ENCODE assay signal across 8 cellular contexts in genomic region chr3:161104561-161105551, GRCh38. TPM values are rescaled to one million over a fixed set of nuclear protein-coding genes. Genes with fewer than 3 reads are reported as not detected.
A peak's percentile ranks its signal among the peaks of the same experiment; 100 is the strongest.
DNase-seq lines count a peak whose midpoint lies in the region; ATAC-seq and TF ChIP-seq lines count a peak whose summit lies in the region.

TSS of gene B3GALNT1 (minus strand) at chr3:161105349. CDS start at chr3:161086754, 18,595 bp downstream.

- CTCF ChIA-PET in CD8-positive, alpha-beta T cell (lab: Charles Lee): no interaction called here

- H3K4me3 ChIP-seq in CD8-positive, alpha-beta T cell (ENCODE audit: low read depth, low read length): peak within 1 kb of the TSS; percentile 52
- H3K4me3 ChIP-seq in breast epithelium (peak within 1 kb of the TSS; percentile 84 to 88 (median 85)), iPS-20b (ENCODE audit: low read length) (peak within 1 kb of the TSS; percentile 64), sigmoid colon (peak within 1 kb of the TSS; percentile 55 to 82 (median 64))

- no peaks in the 10 kb centered on the region for H3K9me3 Mint-ChIP-seq in CD8-positive, alpha-beta T cell

- no peak within 1 kb of the TSS for H3K27ac Mint-ChIP-seq in CD8-positive, alpha-beta T cell

- peak in 2 of 7 experiments; percentile 6 to 7 for DNase-seq in CD8-positive, alpha-beta T cell
- DNase-seq in GM19238 (ENCODE audit: insufficient read length, low spot score): peak; percentile 33
- DNase-seq in RPMI8226: peak; percentile 27
- no peak for DNase-seq in breast epithelium (ENCODE audit: low spot score in 2 of 2)
- peak; percentile 67 for DNase-seq in sigmoid colon
- DNase-seq in activated effector memory CD4-positive, alpha-beta T cell treated with Interleukin-2 at 50 U/mL for 16 hours: no peak

- H3K9ac ChIP-seq in iPS-20b (ENCODE audit: low read depth, low read length): peak within 1 kb of the TSS; percentile 67

- no peaks in the 10 kb centered on the region for H3K27me3 ChIP-seq in CD8-positive, alpha-beta T cell (ENCODE audit: insufficient read depth, low read length)
- H3K27me3 ChIP-seq in breast epithelium (no peaks in the 10 kb centered on the region), iPS-20b (ENCODE audit: insufficient read depth, low read length) (peaks cover 34% of the 10 kb centered on the region), sigmoid colon (no peaks in the 10 kb centered on the region)

- no peak for TF ChIP-seq CTCF in CD8-positive, alpha-beta T cell (IDR thresholded peaks at IDR 0.05)
- TF ChIP-seq CTCF in breast epithelium (IDR thresholded peaks at IDR 0.05) (no peak), sigmoid colon (IDR thresholded peaks at IDR 0.05) (no peak)

- peak; percentile 38 for ATAC-seq in CD8-positive, alpha-beta T cell
- ATAC-seq in HG03280 (IDR thresholded peaks at IDR 0.05; ENCODE audit: unreplicated experiment): peak; percentile 56

- POLR2A ChIA-PET in CD8-positive, alpha-beta T cell (lab: Charles Lee): no interaction called here

- no peaks in the 10 kb centered on the region for H3K9me3 ChIP-seq in CD8-positive, alpha-beta T cell (ENCODE audit: low read length)
- H3K9me3 ChIP-seq in breast epithelium (no peaks in the 10 kb centered on the region), iPS-20b (ENCODE audit: insufficient read depth, low read depth, low read length) (no peaks in the 10 kb centered on the region), sigmoid colon (peaks cover 0 to 3% (median 0%) of the 10 kb centered on the region in 4 donors)

- peak within 1 kb of the TSS; percentile 8 for H3K27ac ChIP-seq in CD8-positive, alpha-beta T cell (ENCODE audit: low read depth, low read length)
- H3K27ac ChIP-seq in breast epithelium (peak within 1 kb of the TSS; percentile 79 to 89), iPS-20b (ENCODE audit: low read length) (no peak within 1 kb of the TSS), sigmoid colon (peak within 1 kb of the TSS in 3 of 4 donors; percentile 55 to 76 (median 57))

- peaks cover 5% of the 10 kb centered on the region for H3K4me1 ChIP-seq in CD8-positive, alpha-beta T cell (ENCODE audit: insufficient read depth, low read length)
- no peaks in the 10 kb centered on the region for H3K4me1 ChIP-seq in breast epithelium
- H3K4me1 ChIP-seq in iPS-20b (ENCODE audit: insufficient read depth, low read length): no peaks in the 10 kb centered on the region
- peaks cover 0 to 4% (median 2%) of the 10 kb centered on the region in 4 donors for H3K4me1 ChIP-seq in sigmoid colon

- H3K4me3 Mint-ChIP-seq in CD8-positive, alpha-beta T cell: peak within 1 kb of the TSS; percentile 74

- TF ChIP-seq POLR2A in breast epithelium (IDR thresholded peaks at IDR 0.05) (no peak), sigmoid colon (IDR thresholded peaks at IDR 0.05) (no peak)

- H3K27me3 Mint-ChIP-seq in CD8-positive, alpha-beta T cell (ENCODE audit: low read depth): peaks cover 27% of the 10 kb centered on the region

- no peak for TF ChIP-seq EP300 in sigmoid colon (IDR thresholded peaks at IDR 0.05)

- intact Hi-C loops in CD8-positive, alpha-beta T cell (cut with DNase I, micrococcal nuclease): no loop called here
- intact Hi-C loops in breast epithelium (cut with DNase I; ENCODE audit: low total_unique reads): no loop called here
- intact Hi-C loops in sigmoid colon (cut with DNase I): no loop called here

- 1 to 2% methylated on average over 97 of the region's 97 CpGs for WGBS in sigmoid colon, 2 donors

- no peaks in the 10 kb centered on the region for H3K36me3 Mint-ChIP-seq in CD8-positive, alpha-beta T cell

- H3K4me1 Mint-ChIP-seq in CD8-positive, alpha-beta T cell (ENCODE audit: low read depth): peaks cover 10% of the 10 kb centered on the region

- no peaks in the 10 kb centered on the region for H3K36me3 ChIP-seq in CD8-positive, alpha-beta T cell (ENCODE audit: insufficient read depth, low read length)
- peaks cover 8% of the 10 kb centered on the region for H3K36me3 ChIP-seq in breast epithelium
- H3K36me3 ChIP-seq in iPS-20b (ENCODE audit: insufficient read depth, low read depth, low read length): peaks cover 6% of the 10 kb centered on the region; the same call in 1 of the 2 replicates
- H3K36me3 ChIP-seq in sigmoid colon: no peaks in the 10 kb centered on the region

RNA-seq across cellular contexts. Expression of gene B3GALNT1, which starts in this region (rescaled TPM):
- under 1 TPM in 1 of 2 experiments, not detected in 1; 0.65 TPM for total RNA-seq in CD8-positive, alpha-beta T cell
- total RNA-seq in breast epithelium (10 to 100 TPM in 2 of 3 donors, 1 to 10 TPM in 1; 4.5 to 14.6 (median 10.8) TPM), sigmoid colon (1 to 10 TPM; 2.1 to 5.4 (median 5.0) TPM)
- polyA plus RNA-seq in sigmoid colon: 1 to 10 TPM in 2 of 3 donors, under 1 TPM in 1; 0.60 to 2.5 (median 1.4) TPM

Comparison
In these comparisons a context has a peak if more than half of its experiments do, and no peak if none do; other contexts are left out.
1. Peak in ATAC-seq, H3K4me3 ChIP-seq and H3K27ac ChIP-seq in CD8-positive, alpha-beta T cell; RNA of the gene not detected or under 1 TPM.
2. DNase-seq: peak in GM19238 (single experiment), RPMI8226 (single experiment) and sigmoid colon (single experiment); none in breast epithelium (0 of 2) and activated effector memory CD4-positive, alpha-beta T cell treated with Interleukin-2 at 50 U/mL for 16 hours (single experiment).
3. Peak in every context shown above with its lines, with median percentiles within 50 percentile points of each other: H3K4me3 ChIP-seq.